In the genomic region with DNA sequence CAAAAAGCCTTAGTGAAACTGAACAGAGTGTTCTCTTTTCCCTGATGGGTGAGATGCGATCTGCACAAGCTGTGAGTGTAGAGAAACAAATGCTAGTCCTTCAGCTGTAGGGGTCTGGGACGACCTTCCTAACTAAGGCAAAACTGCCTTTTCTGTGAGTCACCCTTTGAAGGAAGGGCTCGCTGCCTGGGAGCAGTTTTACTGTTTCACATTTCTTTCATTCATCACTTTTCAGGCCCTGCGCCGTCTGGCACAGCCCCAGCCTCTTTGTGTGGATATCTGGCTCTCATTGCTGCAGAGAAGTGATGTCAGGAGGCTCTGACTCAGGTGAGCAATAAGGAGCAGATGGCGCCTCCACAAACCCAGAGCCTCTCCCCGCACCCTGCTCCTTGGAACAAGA, we compare ENCODE assay signal across 12 cellular contexts. TPM values are rescaled to one million over a fixed set of nuclear protein-coding genes. Genes with fewer than 3 reads are reported as not detected.
DNase-seq lines count a peak whose midpoint lies in the region; ATAC-seq, FAIRE-seq and TF ChIP-seq lines count a peak whose summit lies in the region.
"Had no signal": no experiment of that assay in that cellular context is flagged by ENCODE, and none has a peak within 500 bp of the region (broad histone marks: within the 10 kb centered on the region; RNA-seq: fewer than 3 reads in every experiment).

No MANE protein-coding gene starts in this region.

- H3K4me3 ChIP-seq in astrocyte of the spinal cord (ENCODE audit: low read depth, low read length) = no peak overlapping the region
- H3K4me3 ChIP-seq: GM12878, GM23338 had no signal

- peak; percentile 94 for DNase-seq in HFFc6
- peak; percentile 99 for DNase-seq in astrocyte of the spinal cord (ENCODE audit: low read depth, low spot score)
- DNase-seq in kidney glomerular epithelial cell (lab: John Stamatoyannopoulos, UW) = peak; percentile 34
- DNase-seq in urothelium cell line (ENCODE audit: low spot score) = peak; percentile 71
- no peak for DNase-seq in stimulated activated CD4-positive, alpha-beta T cell treated with anti-CD3 and anti-CD28 coated beads, Interleukin-12 subunit alpha, Interleukin-12 subunit beta, amount 100 ng/mL, for 4 hours
- DNase-seq: activated CD4-positive, alpha-beta T cell treated with anti-CD3 and anti-CD28 coated beads for 1 hour; activated naive CD8-positive, alpha-beta T cell treated with anti-CD3 and anti-CD28 coated beads, Interleukin-2, amount 10 ng/mL, durations not matched to agents 7 days and 5 days had no signal

- H3K4me1 Mint-ChIP-seq in HFFc6 (ENCODE audit: low read depth) = peaks cover 95% of the 10 kb centered on the region
- H3K4me1 Mint-ChIP-seq: activated naive CD8-positive, alpha-beta T cell treated with anti-CD3 and anti-CD28 coated beads, Interleukin-2, amount 10 ng/mL, durations not matched to agents 7 days and 5 days; GM23338; IgD-negative memory B cell had no signal

- peak overlapping the region; percentile 92 for H3K27ac Mint-ChIP-seq in HFFc6
- H3K27ac Mint-ChIP-seq: activated naive CD8-positive, alpha-beta T cell treated with anti-CD3 and anti-CD28 coated beads, Interleukin-2, amount 10 ng/mL, durations not matched to agents 7 days and 5 days; GM23338; IgD-negative memory B cell had no signal

- TF ChIP-seq CTCF in HFFc6 (IDR thresholded peaks at IDR 0.05) = no peak
- TF ChIP-seq CTCF in astrocyte of the spinal cord (IDR thresholded peaks at IDR 0.05; ENCODE audit: low read depth, low read length) = no peak

- H3K36me3 Mint-ChIP-seq in HFFc6 (ENCODE audit: low read depth) = peaks cover 66% of the 10 kb centered on the region
- H3K36me3 Mint-ChIP-seq: activated naive CD8-positive, alpha-beta T cell treated with anti-CD3 and anti-CD28 coated beads, Interleukin-2, amount 10 ng/mL, durations not matched to agents 7 days and 5 days; IgD-negative memory B cell had no signal

- in situ Hi-C loops in astrocyte of the spinal cord (cut with HindIII; ENCODE audit: low sequenced_read_pairs) = no loop called here

- H3K9me3 Mint-ChIP-seq in HFFc6 = peaks cover 7% of the 10 kb centered on the region
- H3K9me3 Mint-ChIP-seq: GM23338 had no signal

- no peak for FAIRE-seq in urothelium cell line (lab: Jason Lieb, UNC)
- FAIRE-seq: GM12878 had no signal

- no peak for ATAC-seq in HG02938 (IDR thresholded peaks at IDR 0.05; ENCODE audit: unreplicated experiment)
- no peak for ATAC-seq in GM19455 (IDR thresholded peaks at IDR 0.05; ENCODE audit: unreplicated experiment)
- ATAC-seq: GM12878, GM23338 had no signal

- peaks cover 2% of the 10 kb centered on the region; the same call in 1 of the 2 replicates for H3K27me3 Mint-ChIP-seq in HFFc6 (ENCODE audit: insufficient read depth)
- H3K27me3 Mint-ChIP-seq: activated naive CD8-positive, alpha-beta T cell treated with anti-CD3 and anti-CD28 coated beads, Interleukin-2, amount 10 ng/mL, durations not matched to agents 7 days and 5 days; IgD-negative memory B cell had no signal

- peak overlapping the region; percentile 82 for H3K4me3 Mint-ChIP-seq in HFFc6
- H3K4me3 Mint-ChIP-seq: activated naive CD8-positive, alpha-beta T cell treated with anti-CD3 and anti-CD28 coated beads, Interleukin-2, amount 10 ng/mL, durations not matched to agents 7 days and 5 days; GM23338; IgD-negative memory B cell had no signal

RNA-seq across cellular contexts. Expression of gene HS3ST3A1, which starts 57.4 kb away (rescaled TPM):
- total RNA-seq in HFFc6 (2021; fragmentation: NEBNext Ultra II Directional; extraction: Animal tissue kit (Norgen Biotek cat#: 25700)) = 10 to 100 TPM; 29.4 to 45.8 (median 36.5) TPM
- total RNA-seq: activated naive CD8-positive, alpha-beta T cell treated with anti-CD3 and anti-CD28 coated beads, Interleukin-2, amount 10 ng/mL, durations not matched to agents 7 days and 5 days; GM12878 had no signal
